In genomic region chr22:45785458-45785857, GRCh38 we compare ENCODE assay signal across 14 cellular contexts.
A peak's percentile ranks its signal among the peaks of the same experiment; 100 is the strongest.
DNase-seq lines count a peak whose midpoint lies in the region; ATAC-seq and TF ChIP-seq lines count a peak whose summit lies in the region.
"Had no signal": no experiment of that assay in that cellular context is flagged by ENCODE, and none has a peak within 500 bp of the region (broad histone marks: within the 10 kb centered on the region; RNA-seq: fewer than 3 reads in every experiment).

No MANE protein-coding gene starts in this region.

- WGBS in IMR-90 (ENCODE audit: extremely low coverage in 2 of 2, insufficient read length in 1 of 2), 2 experiments = 100% methylated on average over 1 of the region's 8 CpGs; no CpG with 5 or more reads in 1 of the 2 experiments
- WGBS in liver = 62% methylated on average over 8 of the region's 8 CpGs
- WGBS in mesendoderm (ENCODE audit: extremely low coverage, insufficient coverage, low lambda C conversion rate) = no CpG with 5 or more reads among the region's 8 CpGs

- CTCF ChIA-PET in IMR-90 (lab: Yijun Ruan, JAX) = no interaction called here

- TF ChIP-seq RAD21 in IMR-90 (IDR thresholded peaks at IDR 0.05; ENCODE audit: low read length) (no peak), liver (IDR thresholded peaks at IDR 0.05) (peak; percentile 15 to 34)

- H3K27ac ChIP-seq in IMR-90 (ENCODE audit: insufficient read depth, low read length) (no peak overlapping the region), liver (ENCODE audit: low read depth in 1 of 2, low read length in 2 of 2) (peak overlapping the region; percentile 36 to 49), mesendoderm (ENCODE audit: low read depth, low read length) (no peak overlapping the region)

- H3K23ac ChIP-seq in IMR-90 (ENCODE audit: low read depth, low read length) (no peak overlapping the region), mesendoderm (ENCODE audit: low read length) (no peak overlapping the region)

- H2AFZ ChIP-seq in IMR-90 (replicated peaks; ENCODE audit: low read length, poor library complexity) = no peak overlapping the region

- H2BK15ac ChIP-seq in IMR-90 (ENCODE audit: low read depth, low read length) = no peak overlapping the region
- no peak overlapping the region for H2BK15ac ChIP-seq in mesendoderm (replicated peaks; ENCODE audit: low read depth)

- H3K79me1 ChIP-seq in IMR-90 (ENCODE audit: low read depth in 1 of 2, low read length in 2 of 2) (peaks cover 65 to 83% of the 10 kb centered on the region in 2 experiments), mesendoderm (ENCODE audit: low read length) (peaks cover 15% of the 10 kb centered on the region)

- H3K36me3 ChIP-seq in IMR-90 (ENCODE audit: control insufficient read depth, insufficient read depth, low read length) = peaks cover 7% of the 10 kb centered on the region
- peaks cover 0 to 2% (median 0%) of the 10 kb centered on the region in 4 donors for H3K36me3 ChIP-seq in liver (ENCODE audit: control insufficient read depth in 4 of 4, insufficient read depth in 3 of 4, low read depth in 1 of 4, low read length in 3 of 4)
- H3K36me3 ChIP-seq in mesendoderm (ENCODE audit: control insufficient read depth, insufficient read depth, low read length) = no peaks in the 10 kb centered on the region

- no peak overlapping the region for H4K91ac ChIP-seq in IMR-90 (ENCODE audit: insufficient read depth, low read depth, low read length)

- no peak overlapping the region for H2AK9ac ChIP-seq in IMR-90 (replicated peaks; ENCODE audit: low read depth, low read length, poor library complexity)

- DNase-seq in ACHN = peak; percentile 52
- peak; percentile 44 for DNase-seq in IMR-90
- DNase-seq in astrocyte of the hippocampus (ENCODE audit: low read depth, low spot score) = peak; percentile 75
- DNase-seq in NCI-H187 treated with DMSO at 0.1 percent for 48 hours (lab: John Stamatoyannopoulos, UW) = no peak
- no peak for DNase-seq in GM03348 (ENCODE audit: low spot score)
- DNase-seq in NCI-H1930 (lab: John Stamatoyannopoulos, UW) = no peak
- DNase-seq in mesendoderm = no peak
- DNase-seq: activated CD4-positive, alpha-beta T cell treated with anti-CD3 and anti-CD28 coated beads, Interleukin-2, amount 50 U/mL, for 1 hour; activated naive CD4-positive, alpha-beta T cell treated with Interleukin-2 at 50 U/mL for 16 hours; hypothalamus; naive B cell; NCI-H524; SW 1271 had no signal

- POLR2A ChIA-PET in IMR-90 (lab: Charles Lee; ENCODE audit: unreplicated experiment) = no interaction called here

- no peaks in the 10 kb centered on the region for H3K9me3 ChIP-seq in IMR-90 (ENCODE audit: control insufficient read depth, insufficient read depth, low read length)
- no peaks in the 10 kb centered on the region for H3K9me3 ChIP-seq in liver (ENCODE audit: control insufficient read depth in 4 of 4, low read length in 3 of 4)

- H3K4ac ChIP-seq in IMR-90 (ENCODE audit: low read depth, low read length) (no peak overlapping the region), mesendoderm (ENCODE audit: low read depth, low read length) (no peak overlapping the region)

- H3K9ac ChIP-seq in IMR-90 (ENCODE audit: low read depth, low read length) = no peak overlapping the region
- no peak overlapping the region for H3K9ac ChIP-seq in liver (ENCODE audit: low read depth in 1 of 2, low read length in 2 of 2)
- no peak overlapping the region for H3K9ac ChIP-seq in mesendoderm (ENCODE audit: low read length)

- H4K20me1 ChIP-seq in IMR-90 (ENCODE audit: insufficient read depth, low read length) = peaks cover 70% of the 10 kb centered on the region

- H2BK120ac ChIP-seq in IMR-90 (ENCODE audit: low read depth, low read length) (no peak overlapping the region), mesendoderm (ENCODE audit: low read depth, low read length) (no peak overlapping the region)

- H2AK5ac ChIP-seq in IMR-90 (ENCODE audit: low read depth, low read length) (no peak overlapping the region), mesendoderm (ENCODE audit: low read length) (no peak overlapping the region)

- TF ChIP-seq CTCF in IMR-90 (conservative IDR thresholded peaks at IDR 0.05; ENCODE audit: low read depth, low read length) (no peak), liver (IDR thresholded peaks at IDR 0.05; ENCODE audit: low read depth, low read length, missing input control) (no peak)

- H3K27me3 ChIP-seq in IMR-90 (ENCODE audit: control insufficient read depth, insufficient read depth, low read length) = no peaks in the 10 kb centered on the region
- H3K27me3 ChIP-seq in liver (ENCODE audit: control insufficient read depth in 4 of 4, insufficient read depth in 4 of 4, low read length in 3 of 4) = no peaks in the 10 kb centered on the region
- no peaks in the 10 kb centered on the region for H3K27me3 ChIP-seq in mesendoderm (ENCODE audit: insufficient read depth, low read length, poor library complexity)

- no peak overlapping the region for H2BK20ac ChIP-seq in IMR-90 (ENCODE audit: low read depth, low read length)

- BruUV-seq in IMR-90 (replicated peaks; lab: Mats Ljungman, UMichigan) = no TSS peak

- H3K14ac ChIP-seq in IMR-90 (replicated peaks; ENCODE audit: low read depth, low read length) = no peak overlapping the region; the same call in 1 of the 2 replicates

- dilution Hi-C loops in IMR-90 (cut with HindIII; ENCODE audit: low sequenced_read_pairs, unreplicated experiment) = no loop called here

- H3K4me2 ChIP-seq in IMR-90 (ENCODE audit: low read depth, low read length) (0 out of 2 replicates have a peak overlapping the region, but pooled peaks have one; percentile 8), mesendoderm (ENCODE audit: low read length) (no peak overlapping the region)

- ATAC-seq in IMR-90 (ENCODE audit: low read depth) = no peak

- H4K8ac ChIP-seq in IMR-90 (ENCODE audit: low read depth in 2 of 2, low read length in 2 of 2) (no peak overlapping the region), mesendoderm (ENCODE audit: low read depth, low read length) (no peak overlapping the region)

- no peak for TF ChIP-seq POLR2A in IMR-90 (IDR thresholded peaks at IDR 0.05; ENCODE audit: low read depth, low read length)

- peaks cover 30% of the 10 kb centered on the region for H3K4me1 ChIP-seq in IMR-90 (ENCODE audit: control insufficient read depth, insufficient read depth, low read length)
- H3K4me1 ChIP-seq in liver (ENCODE audit: control insufficient read depth in 4 of 4, insufficient read depth in 4 of 4, low read length in 3 of 4) = peaks cover 0 to 25% (median 15%) of the 10 kb centered on the region in 4 donors
- H3K4me1 ChIP-seq in mesendoderm (ENCODE audit: control insufficient read depth, low read depth, low read length) = no peaks in the 10 kb centered on the region

- H2BK5ac ChIP-seq in IMR-90 (ENCODE audit: low read depth, low read length, poor library complexity, severe bottlenecking) (no peak overlapping the region), mesendoderm (ENCODE audit: low read length) (no peak overlapping the region)

- no peak overlapping the region for H3K4me3 ChIP-seq in IMR-90 (ENCODE audit: insufficient read depth, low read depth, low read length)
- no peak overlapping the region for H3K4me3 ChIP-seq in liver (ENCODE audit: low read depth in 1 of 3, low read length in 3 of 3)
- H3K4me3 ChIP-seq in mesendoderm (ENCODE audit: low read length) = no peak overlapping the region

- in situ Hi-C loops in ACHN (cut with HindIII; ENCODE audit: low pct_ligation_motif_present, low pct_unique_long_range_greater_than_20kb, low sequenced_read_pairs) = no loop called here
- in situ Hi-C loops in IMR-90 (cut with MboI; ENCODE audit: low sequenced_read_pairs) = no loop called here

- H3K79me2 ChIP-seq in mesendoderm (ENCODE audit: control insufficient read depth, insufficient read depth, low read length) = peaks cover 2% of the 10 kb centered on the region

- peaks cover 33% of the 10 kb centered on the region for H3K9me1 ChIP-seq in IMR-90 (ENCODE audit: insufficient read depth, low read length)

- intact Hi-C loops in IMR-90 (cut with micrococcal nuclease) = no loop called here

- H3K56ac ChIP-seq in IMR-90 (ENCODE audit: extremely low read depth, insufficient read depth, low read length) = no peak overlapping the region
- no peak overlapping the region for H3K56ac ChIP-seq in mesendoderm (ENCODE audit: low read length)

- H4K5ac ChIP-seq in IMR-90 (ENCODE audit: low read depth, low read length) (no peak overlapping the region), mesendoderm (ENCODE audit: low read length) (no peak overlapping the region)

- H3K18ac ChIP-seq in IMR-90 (ENCODE audit: low read depth, low read length) (no peak overlapping the region), mesendoderm (ENCODE audit: low read length) (no peak overlapping the region)

TF ChIP-seq in IMR-90, 13 proteins besides CTCF, POLR2A, EP300 and RAD21 (continues in another document):
- TF ChIP-seq FOS (IDR thresholded peaks at IDR 0.05; ENCODE audit: low read depth, low read length) (no peak), MAZ (IDR thresholded peaks at IDR 0.05; ENCODE audit: borderline replicate concordance, low read depth, low read length) (no peak), NFE2L2 (IDR thresholded peaks at IDR 0.05; ENCODE audit: low read depth, low read length) (no peak)
- TF ChIP-seq, protein P1, sequence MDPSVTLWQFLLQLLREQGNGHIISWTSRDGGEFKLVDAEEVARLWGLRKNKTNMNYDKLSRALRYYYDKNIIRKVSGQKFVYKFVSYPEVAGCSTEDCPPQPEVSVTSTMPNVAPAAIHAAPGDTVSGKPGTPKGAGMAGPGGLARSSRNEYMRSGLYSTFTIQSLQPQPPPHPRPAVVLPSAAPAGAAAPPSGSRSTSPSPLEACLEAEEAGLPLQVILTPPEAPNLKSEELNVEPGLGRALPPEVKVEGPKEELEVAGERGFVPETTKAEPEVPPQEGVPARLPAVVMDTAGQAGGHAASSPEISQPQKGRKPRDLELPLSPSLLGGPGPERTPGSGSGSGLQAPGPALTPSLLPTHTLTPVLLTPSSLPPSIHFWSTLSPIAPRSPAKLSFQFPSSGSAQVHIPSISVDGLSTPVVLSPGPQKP (IDR thresholded peaks at IDR 0.05; ENCODE audit: borderline replicate concordance, low read depth, low read length) = no peak

TF ChIP-seq in liver, 16 proteins besides CTCF, POLR2A, EP300 and RAD21 (continues in another document):
- TF ChIP-seq ZBTB33 (IDR thresholded peaks at IDR 0.05) (peak; percentile 38), EGR1 (IDR thresholded peaks at IDR 0.05; ENCODE audit: low read depth in 2 of 2) (no peak)

Comparison
In these comparisons a context has a peak if more than half of its experiments do, and no peak if none do; other contexts are left out.
1. DNase-seq: peak in ACHN (single experiment), IMR-90 (single experiment) and astrocyte of the hippocampus (single experiment); none in NCI-H187 treated with DMSO at 0.1 percent for 48 hours (single experiment), GM03348 (single experiment), NCI-H1930 (0 of 2) and mesendoderm (single experiment).
2. H3K27ac ChIP-seq: peak in liver (2 of 2); none in IMR-90 (single experiment) and mesendoderm (single experiment).